Comparison of ENCODE assay signal across 11 cellular contexts in the genomic region with DNA sequence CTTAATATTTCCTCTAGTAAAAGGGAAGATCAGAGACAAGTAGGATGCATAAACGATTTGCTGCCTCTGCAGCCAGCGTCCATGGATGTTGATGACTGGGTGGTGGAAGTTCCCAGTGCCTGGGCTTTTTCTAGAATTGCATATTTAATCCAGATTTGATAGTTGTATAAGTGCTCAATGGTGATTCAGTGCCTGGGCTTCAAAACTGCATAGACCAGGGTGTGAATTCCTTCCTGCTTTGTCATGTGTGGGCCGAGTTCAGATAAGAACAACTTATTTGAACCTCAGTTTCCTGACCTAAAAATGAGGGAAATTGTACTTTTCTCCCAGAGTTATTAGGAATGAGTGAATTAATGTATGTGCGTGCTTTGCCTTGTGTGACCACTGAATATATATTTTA.
DNase-seq lines count a peak whose midpoint lies in the region; ATAC-seq and TF ChIP-seq lines count a peak whose summit lies in the region.
"Had no signal": no experiment of that assay in that cellular context is flagged by ENCODE, and none has a peak within 500 bp of the region (broad histone marks: within the 10 kb centered on the region; RNA-seq: fewer than 3 reads in every experiment).

No MANE protein-coding gene starts in this region.

- H3K36me3 ChIP-seq in esophagus squamous epithelium (peaks cover 0 to 3% (median 0%) of the 10 kb centered on the region in 3 donors), H7 (replicated peaks; ENCODE audit: control insufficient read depth, insufficient read depth, low read length) (no peaks in the 10 kb centered on the region)

- no peak for ATAC-seq in naive thymus-derived CD8-positive, alpha-beta T cell

- H3K27me3 ChIP-seq in esophagus squamous epithelium (no peaks in the 10 kb centered on the region), H7 (ENCODE audit: control insufficient read depth, insufficient read depth, low read length) (no peaks in the 10 kb centered on the region)

- peaks cover 24 to 88% (median 38%) of the 10 kb centered on the region in 3 donors for H3K4me1 ChIP-seq in esophagus squamous epithelium

- POLR2A ChIA-PET in naive thymus-derived CD8-positive, alpha-beta T cell (lab: Charles Lee), result interaction anchor here (0.6 kb wide), 1 partner anchor 1585 kb away, joined by 3 read pairs; no protein-coding TSS in a partner anchor

- H3K27ac ChIP-seq in esophagus squamous epithelium, result peak overlapping the region in 3 of 4 donors; percentile 45 to 77 (median 49)

- H3K27me3 Mint-ChIP-seq in naive thymus-derived CD8-positive, alpha-beta T cell, result no peaks in the 10 kb centered on the region

- 27 to 31% methylated on average over 4 of the region's 4 CpGs for WGBS in esophagus squamous epithelium, 2 donors

- H3K4me3 ChIP-seq in AG10803 (ENCODE audit: low read length), result no peak overlapping the region
- no peak overlapping the region for H3K4me3 ChIP-seq in esophagus squamous epithelium
- H3K4me3 ChIP-seq in H7 (ENCODE audit: insufficient read depth, low read depth, low read length), result no peak overlapping the region

- no peaks in the 10 kb centered on the region for H3K36me3 Mint-ChIP-seq in naive thymus-derived CD8-positive, alpha-beta T cell
- H3K36me3 Mint-ChIP-seq: IgD-negative memory B cell had no signal

- peak; percentile 92 for DNase-seq in AG10803 (ENCODE audit: low read depth)
- DNase-seq in RPMI7951 (ENCODE audit: low read depth), result peak; percentile 90
- DNase-seq in esophagus squamous epithelium (lab: John Stamatoyannopoulos, UW), result no peak
- DNase-seq in non-pigmented ciliary epithelial cell (ENCODE audit: low read depth), result peak; percentile 95
- DNase-seq in H7, result no peak
- no peak for DNase-seq in pons (ENCODE audit: low spot score)
- no peak for DNase-seq in naive thymus-derived CD8-positive, alpha-beta T cell
- DNase-seq in SIG-M5 treated with dmso at 0.1 percent for 504 hours (lab: John Stamatoyannopoulos, UW; ENCODE audit: unreplicated experiment), result no peak
- DNase-seq: Caco-2 had no signal

- TF ChIP-seq CTCF in AG10803 (conservative IDR thresholded peaks at IDR 0.05; ENCODE audit: low read length), result no peak
- TF ChIP-seq CTCF in esophagus squamous epithelium (IDR thresholded peaks at IDR 0.05), result no peak

- intact Hi-C loops in esophagus squamous epithelium (cut with DNase I), result no loop called here

- no peak for TF ChIP-seq POLR2A in esophagus squamous epithelium (IDR thresholded peaks at IDR 0.05)

- no peaks in the 10 kb centered on the region for H3K9me3 ChIP-seq in esophagus squamous epithelium
- H3K9me3 ChIP-seq: Caco-2 had no signal

- no peaks in the 10 kb centered on the region for H3K9me3 Mint-ChIP-seq in naive thymus-derived CD8-positive, alpha-beta T cell
- H3K9me3 Mint-ChIP-seq: neural crest cell had no signal

- no peak overlapping the region for H3K27ac Mint-ChIP-seq in naive thymus-derived CD8-positive, alpha-beta T cell

- peaks cover 0 to 14% (median 6%) of the 10 kb centered on the region in 4 donors for H3K4me1 Mint-ChIP-seq in naive thymus-derived CD8-positive, alpha-beta T cell
- H3K4me1 Mint-ChIP-seq: IgD-negative memory B cell had no signal

- H3K4me3 Mint-ChIP-seq in naive thymus-derived CD8-positive, alpha-beta T cell, result no peak overlapping the region
- H3K4me3 Mint-ChIP-seq: IgD-negative memory B cell, neural crest cell had no signal

Comparison
In these comparisons a context has a peak if more than half of its experiments do, and no peak if none do; other contexts are left out.
1. DNase-seq: peak in AG10803 (single experiment), RPMI7951 (single experiment) and non-pigmented ciliary epithelial cell (single experiment); none in esophagus squamous epithelium (single experiment), H7 (single experiment), pons (single experiment), naive thymus-derived CD8-positive, alpha-beta T cell (0 of 10) and SIG-M5 treated with dmso at 0.1 percent for 504 hours (single experiment).